Comparison of ENCODE assay signal across 26 cellular contexts in genomic region chr15:25465835-25466234, GRCh38. TPM values are rescaled to one million over a fixed set of nuclear protein-coding genes. Genes with fewer than 3 reads are reported as not detected.
DNase-seq lines count a peak whose midpoint lies in the region.
"Had no signal": no experiment of that assay in that cellular context is flagged by ENCODE, and none has a peak within 500 bp of the region (broad histone marks: within the 10 kb centered on the region; RNA-seq: fewer than 3 reads in every experiment).

No MANE protein-coding gene starts in this region.

- H3K4me3 ChIP-seq in MG63: no peak overlapping the region
- H3K4me3 ChIP-seq: dorsolateral prefrontal cortex, pancreas, tibial artery had no signal

- H3K27me3 ChIP-seq in MG63: no peaks in the 10 kb centered on the region
- H3K27me3 ChIP-seq: dorsolateral prefrontal cortex, pancreas, tibial artery had no signal

- no peaks in the 10 kb centered on the region for H3K36me3 Mint-ChIP-seq in immature natural killer cell
- H3K36me3 Mint-ChIP-seq: natural killer cell treated with Interleukin-12 subunit alpha and Interleukin-12 subunit beta and Interleukin-15 and Interleukin-18, amount 100 ng/mL, for 72 hours; stimulated activated memory B cell treated with anti-CD40 and anti-IgM and Interleukin-4, amounts not matched to agents 10 μg/mL and 1 μg/mL and 100 μg/mL, for 72 hours had no signal

- H3K27me3 Mint-ChIP-seq in immature natural killer cell (ENCODE audit: low read depth in 3 of 3): peaks cover 0 to 7% (median 4%) of the 10 kb centered on the region in 3 donors
- H3K27me3 Mint-ChIP-seq: activated B cell treated with CpG ODN at 0.5 μM for 24 hours; stimulated activated memory B cell treated with anti-CD40 and anti-IgM and Interleukin-4, amounts not matched to agents 10 μg/mL and 1 μg/mL and 100 μg/mL, for 72 hours had no signal

- H3K36me3 ChIP-seq in MG63: no peaks in the 10 kb centered on the region
- H3K36me3 ChIP-seq: pancreas, tibial artery had no signal

- no peaks in the 10 kb centered on the region for H3K9me3 ChIP-seq in MG63
- H3K9me3 ChIP-seq: pancreas, tibial artery had no signal

- DNase-seq in DMS79 (lab: John Stamatoyannopoulos, UW): peak; percentile 87
- peak; percentile 1 for DNase-seq in MG63
- peak; percentile 59 for DNase-seq in RPMI8226
- DNase-seq in kidney tubule cell (ENCODE audit: low spot score): peak; percentile 1
- no peak for DNase-seq in GOT3 (lab: John Stamatoyannopoulos, UW)
- no peak for DNase-seq in immature natural killer cell
- no peak for DNase-seq in NOMO-1 treated with dmso at 0.1 percent for 144 hours (lab: John Stamatoyannopoulos, UW; ENCODE audit: unreplicated experiment)
- no peak for DNase-seq in SIG-M5 (lab: John Stamatoyannopoulos, UW)
- DNase-seq: activated B cell treated with CpG ODN at 0.5 μM for 24 hours; activated CD8-positive, alpha-beta T cell treated with anti-CD3 and anti-CD28 coated beads for 36 hours; activated gamma-delta T cell treated with Interleukin-2 at 50 U/mL for 16 hours; amniotic stem cell; CD4-positive, alpha-beta T cell; central memory CD4-positive, alpha-beta T cell; DMS53; erythroblast; foreskin melanocyte; H7; NCI-H146; NCI-H510A; T1000; tibial artery had no signal

- H3K9me3 Mint-ChIP-seq in immature natural killer cell: peaks cover 0 to 7% (median 2%) of the 10 kb centered on the region in 6 donors
- H3K9me3 Mint-ChIP-seq: CD4-positive, alpha-beta T cell had no signal

- no peak overlapping the region for H3K27ac Mint-ChIP-seq in immature natural killer cell
- H3K27ac Mint-ChIP-seq: activated B cell treated with CpG ODN at 0.5 μM for 24 hours; activated CD8-positive, alpha-beta T cell treated with anti-CD3 and anti-CD28 coated beads for 36 hours; CD4-positive, alpha-beta T cell; natural killer cell treated with Interleukin-12 subunit alpha and Interleukin-12 subunit beta and Interleukin-15 and Interleukin-18, amount 100 ng/mL, for 72 hours; stimulated activated memory B cell treated with anti-CD40 and anti-IgM and Interleukin-4, amounts not matched to agents 10 μg/mL and 1 μg/mL and 100 μg/mL, for 72 hours had no signal

- H3K4me1 Mint-ChIP-seq in immature natural killer cell: peaks cover 13 to 14% of the 10 kb centered on the region in 2 donors
- H3K4me1 Mint-ChIP-seq: activated B cell treated with CpG ODN at 0.5 μM for 24 hours; stimulated activated memory B cell treated with anti-CD40 and anti-IgM and Interleukin-4, amounts not matched to agents 10 μg/mL and 1 μg/mL and 100 μg/mL, for 72 hours had no signal

- H3K4me3 Mint-ChIP-seq in immature natural killer cell: no peak overlapping the region
- H3K4me3 Mint-ChIP-seq: activated B cell treated with CpG ODN at 0.5 μM for 24 hours; activated CD8-positive, alpha-beta T cell treated with anti-CD3 and anti-CD28 coated beads for 36 hours; CD4-positive, alpha-beta T cell; natural killer cell treated with Interleukin-12 subunit alpha and Interleukin-12 subunit beta and Interleukin-15 and Interleukin-18, amount 100 ng/mL, for 72 hours; stimulated activated memory B cell treated with anti-CD40 and anti-IgM and Interleukin-4, amounts not matched to agents 10 μg/mL and 1 μg/mL and 100 μg/mL, for 72 hours had no signal

RNA-seq across cellular contexts. Expression of gene UBE3A, which starts 27.0 kb away (rescaled TPM):
- 42.3 and 53.4 TPM in 2 replicates for total RNA-seq in MG63 (2014; rRNA removed; shearing (Covaris generic); ENCODE audit: low replicate concordance)
- polyA plus RNA-seq in immature natural killer cell: 100 to 1,000 TPM in 1 of 3 donors, 10 to 100 TPM in 2; 79.3 to 133 (median 84.1) TPM

Comparison
In these comparisons a context has a peak if more than half of its experiments do, and no peak if none do; other contexts are left out.
1. DNase-seq: peak in DMS79 (single experiment), MG63 (single experiment), RPMI8226 (single experiment) and kidney tubule cell (single experiment); none in GOT3 (single experiment), immature natural killer cell (0 of 3), NOMO-1 treated with dmso at 0.1 percent for 144 hours (single experiment) and SIG-M5 (single experiment).